1 cellular context compared by ENCODE assay signal in the genomic region with DNA sequence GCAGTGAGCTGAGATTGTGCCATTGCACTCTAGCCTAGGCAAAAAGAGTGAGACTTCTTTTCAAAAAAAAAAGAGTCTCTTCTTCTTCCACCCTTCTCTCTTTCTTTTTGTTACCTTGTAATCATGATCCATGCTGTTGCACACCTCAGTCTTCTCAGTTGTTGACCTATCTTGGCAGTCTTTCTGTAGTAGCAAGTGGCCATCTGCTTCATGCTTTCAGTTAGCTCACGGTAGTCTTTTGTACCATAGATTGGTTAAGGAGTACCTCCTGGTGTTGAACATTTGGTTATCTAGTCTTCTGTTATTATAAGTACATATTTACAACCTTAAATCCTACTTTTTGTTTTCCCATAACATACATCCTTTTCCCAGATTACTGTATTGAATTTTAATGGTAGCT.
TF ChIP-seq lines count a peak whose summit lies in the region.

No MANE protein-coding gene starts in this region.

TF ChIP-seq in neural cell, 6 proteins besides CTCF, POLR2A, EP300 and RAD21:
- TF ChIP-seq EZH2 (IDR thresholded peaks at IDR 0.05; ENCODE audit: borderline replicate concordance, insufficient read depth, low read length, poor library complexity, severe bottlenecking) (no peak), MXI1 (conservative IDR thresholded peaks at IDR 0.05; ENCODE audit: poor library complexity, severe bottlenecking) (no peak), POLR2AphosphoS5 (IDR thresholded peaks at IDR 0.05) (no peak), SMC3 (conservative IDR thresholded peaks at IDR 0.05; ENCODE audit: poor library complexity) (no peak)
- TF ChIP-seq, protein P1, sequence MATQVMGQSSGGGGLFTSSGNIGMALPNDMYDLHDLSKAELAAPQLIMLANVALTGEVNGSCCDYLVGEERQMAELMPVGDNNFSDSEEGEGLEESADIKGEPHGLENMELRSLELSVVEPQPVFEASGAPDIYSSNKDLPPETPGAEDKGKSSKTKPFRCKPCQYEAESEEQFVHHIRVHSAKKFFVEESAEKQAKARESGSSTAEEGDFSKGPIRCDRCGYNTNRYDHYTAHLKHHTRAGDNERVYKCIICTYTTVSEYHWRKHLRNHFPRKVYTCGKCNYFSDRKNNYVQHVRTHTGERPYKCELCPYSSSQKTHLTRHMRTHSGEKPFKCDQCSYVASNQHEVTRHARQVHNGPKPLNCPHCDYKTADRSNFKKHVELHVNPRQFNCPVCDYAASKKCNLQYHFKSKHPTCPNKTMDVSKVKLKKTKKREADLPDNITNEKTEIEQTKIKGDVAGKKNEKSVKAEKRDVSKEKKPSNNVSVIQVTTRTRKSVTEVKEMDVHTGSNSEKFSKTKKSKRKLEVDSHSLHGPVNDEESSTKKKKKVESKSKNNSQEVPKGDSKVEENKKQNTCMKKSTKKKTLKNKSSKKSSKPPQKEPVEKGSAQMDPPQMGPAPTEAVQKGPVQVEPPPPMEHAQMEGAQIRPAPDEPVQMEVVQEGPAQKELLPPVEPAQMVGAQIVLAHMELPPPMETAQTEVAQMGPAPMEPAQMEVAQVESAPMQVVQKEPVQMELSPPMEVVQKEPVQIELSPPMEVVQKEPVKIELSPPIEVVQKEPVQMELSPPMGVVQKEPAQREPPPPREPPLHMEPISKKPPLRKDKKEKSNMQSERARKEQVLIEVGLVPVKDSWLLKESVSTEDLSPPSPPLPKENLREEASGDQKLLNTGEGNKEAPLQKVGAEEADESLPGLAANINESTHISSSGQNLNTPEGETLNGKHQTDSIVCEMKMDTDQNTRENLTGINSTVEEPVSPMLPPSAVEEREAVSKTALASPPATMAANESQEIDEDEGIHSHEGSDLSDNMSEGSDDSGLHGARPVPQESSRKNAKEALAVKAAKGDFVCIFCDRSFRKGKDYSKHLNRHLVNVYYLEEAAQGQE (IDR thresholded peaks at IDR 0.05; ENCODE audit: borderline replicate concordance) = no peak
